ENCODE assay signal across 31 cellular contexts in genomic region chr5:167793700-167794099, GRCh38.
"Had no signal": no experiment of that assay in that cellular context is flagged by ENCODE, and none has a peak within 500 bp of the region (broad histone marks: within the 10 kb centered on the region; RNA-seq: fewer than 3 reads in every experiment).

No MANE protein-coding gene starts in this region.

- H3K4me3 Mint-ChIP-seq: activated B cell treated with CpG ODN at 0.5 μM for 24 hours; activated CD8-positive, alpha-beta T cell treated with anti-CD3 and anti-CD28 coated beads for 36 hours; activated naive CD8-positive, alpha-beta T cell; activated T-cell treated with anti-CD3 and anti-CD28 coated beads, Interleukin-2, amount 50 U/mL, for 4 hours; activated T-helper 17 cell treated with anti-CD3 and anti-CD28 coated beads, Interleukin-2, amount 50 U/mL, for 72 hours; central memory CD8-positive, alpha-beta T cell; dendritic cell treated with granulocyte-macrophage colony-stimulating factor and Interleukin-4, amounts not matched to agents 40 ng/mL and 50 ng/mL, for 4 days; T-helper 2 cell treated with Interferon-gamma antibody and Interleukin-4, amounts not matched to agents 5 μg/mL and 100 μg/mL, for 36 hours had no signal

- DNase-seq: activated B cell treated with CpG ODN at 0.5 μM for 24 hours; activated CD4-positive, alpha-beta T cell treated with anti-CD3 and anti-CD28 coated beads for 48 hours; activated CD4-positive, alpha-beta T cell treated with anti-CD3 and anti-CD28 coated beads, Interleukin-2, amount 50 U/mL, for 1 hour; activated CD4-positive, alpha-beta T cell treated with anti-CD3 and anti-CD28 coated beads, Interleukin-2, amount 50 U/mL, for 48 hours; activated CD8-positive, alpha-beta memory T cell treated with anti-CD3 and anti-CD28 coated beads for 24 hours; activated CD8-positive, alpha-beta T cell treated with anti-CD3 and anti-CD28 coated beads for 36 hours; activated effector memory CD4-positive, alpha-beta T cell treated with Interleukin-2 at 50 U/mL for 16 hours; activated gamma-delta T cell treated with Interleukin-2 at 50 U/mL for 16 hours; activated naive CD4-positive, alpha-beta T cell treated with anti-CD3 and anti-CD28 coated beads, Interleukin-2, amount 50 U/mL, for 16 hours; activated naive CD4-positive, alpha-beta T cell treated with Interleukin-2 at 50 U/mL for 16 hours; activated T-cell treated with anti-CD3 and anti-CD28 coated beads, Interleukin-2, amount 50 U/mL, for 4 hours; amniotic stem cell; anterior cingulate cortex; brain microvascular endothelial cell; dorsolateral prefrontal cortex; effector memory CD4-positive, alpha-beta T cell; erythroblast; foreskin keratinocyte; gastrocnemius medialis; glutamatergic neuron; heart left ventricle; T1000; WERI-Rb-1 had no signal

- H3K9me3 Mint-ChIP-seq: activated B cell treated with CpG ODN at 0.5 μM for 24 hours; activated CD8-positive, alpha-beta T cell treated with anti-CD3 and anti-CD28 coated beads for 36 hours; activated T-helper 17 cell treated with anti-CD3 and anti-CD28 coated beads, Interleukin-2, amount 50 U/mL, for 72 hours; central memory CD8-positive, alpha-beta T cell; dendritic cell treated with granulocyte-macrophage colony-stimulating factor and Interleukin-4, amounts not matched to agents 40 ng/mL and 50 ng/mL, for 4 days; T-helper 2 cell treated with Interferon-gamma antibody and Interleukin-4, amounts not matched to agents 5 μg/mL and 100 μg/mL, for 36 hours had no signal

- H3K4me1 Mint-ChIP-seq: activated B cell treated with CpG ODN at 0.5 μM for 24 hours; activated T-helper 17 cell treated with anti-CD3 and anti-CD28 coated beads, Interleukin-2, amount 50 U/mL, for 72 hours; central memory CD8-positive, alpha-beta T cell had no signal

- H3K4me1 ChIP-seq: gastrocnemius medialis, heart left ventricle had no signal

- H3K9me3 ChIP-seq: esophagus muscularis mucosa, gastrocnemius medialis, heart left ventricle had no signal

- H3K36me3 ChIP-seq: brain microvascular endothelial cell, esophagus muscularis mucosa, gastrocnemius medialis, heart left ventricle, WERI-Rb-1 had no signal

- H3K4me3 ChIP-seq: coronary artery, dorsolateral prefrontal cortex, esophagus muscularis mucosa, gastrocnemius medialis, heart left ventricle had no signal

- H3K27me3 ChIP-seq: brain microvascular endothelial cell, esophagus muscularis mucosa, foreskin keratinocyte, gastrocnemius medialis, heart left ventricle had no signal

- H3K27ac Mint-ChIP-seq: activated B cell treated with CpG ODN at 0.5 μM for 24 hours; activated CD8-positive, alpha-beta T cell treated with anti-CD3 and anti-CD28 coated beads for 36 hours; activated naive CD8-positive, alpha-beta T cell; activated T-helper 17 cell treated with anti-CD3 and anti-CD28 coated beads, Interleukin-2, amount 50 U/mL, for 72 hours; dendritic cell treated with granulocyte-macrophage colony-stimulating factor and Interleukin-4, amounts not matched to agents 40 ng/mL and 50 ng/mL, for 4 days; T-helper 2 cell treated with Interferon-gamma antibody and Interleukin-4, amounts not matched to agents 5 μg/mL and 100 μg/mL, for 36 hours had no signal

- H3K27me3 Mint-ChIP-seq: activated B cell treated with CpG ODN at 0.5 μM for 24 hours; activated CD8-positive, alpha-beta T cell treated with anti-CD3 and anti-CD28 coated beads for 36 hours; activated naive CD8-positive, alpha-beta T cell; activated T-helper 17 cell treated with anti-CD3 and anti-CD28 coated beads, Interleukin-2, amount 50 U/mL, for 72 hours; central memory CD8-positive, alpha-beta T cell; dendritic cell treated with granulocyte-macrophage colony-stimulating factor and Interleukin-4, amounts not matched to agents 40 ng/mL and 50 ng/mL, for 4 days had no signal

- ATAC-seq: activated CD4-positive, CD25-positive, alpha-beta regulatory T cell treated with anti-CD3 and anti-CD28 coated beads, Interleukin-2, amount 50 U/mL, for 24 hours; activated CD8-positive, alpha-beta T cell treated with anti-CD3 and anti-CD28 coated beads for 36 hours; activated T-cell treated with anti-CD3 and anti-CD28 coated beads, Interleukin-2, amount 50 U/mL, for 4 hours; activated T-helper 17 cell treated with anti-CD3 and anti-CD28 coated beads, Interleukin-2, amount 50 U/mL, for 72 hours; foreskin keratinocyte; gastrocnemius medialis; heart left ventricle had no signal

- H3K27ac ChIP-seq: brain microvascular endothelial cell, coronary artery, dorsolateral prefrontal cortex, esophagus muscularis mucosa, foreskin keratinocyte, gastrocnemius medialis, heart left ventricle, WERI-Rb-1 had no signal

- H3K36me3 Mint-ChIP-seq: activated naive CD8-positive, alpha-beta T cell had no signal
